In genomic region chr11:105000797-105001196, GRCh38 we compare ENCODE assay signal across 9 cellular contexts.
A peak's percentile ranks its signal among the peaks of the same experiment; 100 is the strongest.
DNase-seq lines count a peak whose midpoint lies in the region; ATAC-seq lines count a peak whose summit lies in the region.
"Had no signal": no experiment of that assay in that cellular context is flagged by ENCODE, and none has a peak within 500 bp of the region (broad histone marks: within the 10 kb centered on the region; RNA-seq: fewer than 3 reads in every experiment).

No MANE protein-coding gene starts in this region.

- no peaks in the 10 kb centered on the region for H3K36me3 Mint-ChIP-seq in stimulated activated naive CD8-positive, alpha-beta T cell treated with anti-CD3 and anti-CD28 coated beads, Interleukin-15, Interleukin-2, amounts not matched to agents 100 ng/mL and 50 ng/mL, for 24 hours (ENCODE audit: low read depth)
- H3K36me3 Mint-ChIP-seq: activated naive CD4-positive, alpha-beta T cell treated with anti-CD3 and anti-CD28 coated beads, Interleukin-2, amount 50 U/mL, for 24 hours had no signal

- ATAC-seq in GM18517 (IDR thresholded peaks at IDR 0.05; ENCODE audit: unreplicated experiment) (peak; percentile 95), HG02759 (IDR thresholded peaks at IDR 0.05; ENCODE audit: unreplicated experiment) (peak; percentile 94)

- no peaks in the 10 kb centered on the region for H3K27me3 Mint-ChIP-seq in stimulated activated naive CD8-positive, alpha-beta T cell treated with anti-CD3 and anti-CD28 coated beads, Interleukin-15, Interleukin-2, amounts not matched to agents 100 ng/mL and 50 ng/mL, for 24 hours
- H3K27me3 Mint-ChIP-seq: activated naive CD4-positive, alpha-beta T cell treated with anti-CD3 and anti-CD28 coated beads, Interleukin-2, amount 50 U/mL, for 24 hours had no signal

- H3K4me1 Mint-ChIP-seq in stimulated activated naive CD8-positive, alpha-beta T cell treated with anti-CD3 and anti-CD28 coated beads, Interleukin-15, Interleukin-2, amounts not matched to agents 100 ng/mL and 50 ng/mL, for 24 hours (ENCODE audit: low read depth): peaks cover 5% of the 10 kb centered on the region

- H3K9me3 Mint-ChIP-seq in stimulated activated naive CD8-positive, alpha-beta T cell treated with anti-CD3 and anti-CD28 coated beads, Interleukin-15, Interleukin-2, amounts not matched to agents 100 ng/mL and 50 ng/mL, for 24 hours: no peaks in the 10 kb centered on the region
- H3K9me3 Mint-ChIP-seq: activated naive CD4-positive, alpha-beta T cell treated with anti-CD3 and anti-CD28 coated beads, Interleukin-2, amount 50 U/mL, for 24 hours had no signal

- H3K27ac Mint-ChIP-seq in stimulated activated naive CD8-positive, alpha-beta T cell treated with anti-CD3 and anti-CD28 coated beads, Interleukin-15, Interleukin-2, amounts not matched to agents 100 ng/mL and 50 ng/mL, for 24 hours: peak overlapping the region; percentile 9
- H3K27ac Mint-ChIP-seq: activated naive CD4-positive, alpha-beta T cell treated with anti-CD3 and anti-CD28 coated beads, Interleukin-2, amount 50 U/mL, for 24 hours had no signal

- DNase-seq in SKM-1 treated with dmso at 0.1 percent for 144 hours (lab: John Stamatoyannopoulos, UW; ENCODE audit: unreplicated experiment): peak; percentile 20
- DNase-seq in activated naive CD8-positive, alpha-beta T cell treated with anti-CD3 and anti-CD28 coated beads, Interleukin-2, amount 50 U/mL, for 16 hours (ENCODE audit: low read depth, low spot score): peak; percentile 5
- peak; percentile 23 for DNase-seq in medulla oblongata (ENCODE audit: extremely low spot score)
- no peak for DNase-seq in HK-2 (ENCODE audit: unreplicated experiment)
- no peak for DNase-seq in GM03348 (ENCODE audit: low spot score)

- no peak overlapping the region for H3K4me3 Mint-ChIP-seq in stimulated activated naive CD8-positive, alpha-beta T cell treated with anti-CD3 and anti-CD28 coated beads, Interleukin-15, Interleukin-2, amounts not matched to agents 100 ng/mL and 50 ng/mL, for 24 hours
- H3K4me3 Mint-ChIP-seq: activated naive CD4-positive, alpha-beta T cell treated with anti-CD3 and anti-CD28 coated beads, Interleukin-2, amount 50 U/mL, for 24 hours had no signal

Comparison
In these comparisons a context has a peak if more than half of its experiments do, and no peak if none do; other contexts are left out.
1. DNase-seq: peak in SKM-1 treated with dmso at 0.1 percent for 144 hours (single experiment), activated naive CD8-positive, alpha-beta T cell treated with anti-CD3 and anti-CD28 coated beads, Interleukin-2, amount 50 U/mL, for 16 hours (single experiment) and medulla oblongata (single experiment); none in HK-2 (single experiment) and GM03348 (single experiment).